In genomic region chr2:130337735-130338325, GRCh38 we compare ENCODE assay signal across 1 cellular context.
TF ChIP-seq lines count a peak whose summit lies in the region.

No MANE protein-coding gene starts in this region.

TF ChIP-seq in K562, 482 proteins besides CTCF, POLR2A, EP300 and RAD21 (continued from another document):
- TF ChIP-seq VEZF1 (CRISPR knock-in tag; IDR thresholded peaks at IDR 0.05) (peak; percentile 28; the same call in 1 of the 2 replicates), ZNF175 (CRISPR knock-in tag; IDR thresholded peaks at IDR 0.05; ENCODE audit: low read depth) (peak; percentile 72), ZFX (CRISPR knock-in tag; IDR thresholded peaks at IDR 0.05) (peak; percentile 11; the same call in 1 of the 2 replicates), EP400 (IDR thresholded peaks at IDR 0.05) (peak; percentile 44; the same call in 1 of the 2 replicates), ESRRA (IDR thresholded peaks at IDR 0.05; ENCODE audit: borderline replicate concordance, low read depth) (peak; percentile 60; the same call in 1 of the 2 replicates), CREB5 (CRISPR knock-in tag; IDR thresholded peaks at IDR 0.05) (peak; percentile 72; the same call in 1 of the 2 replicates), FOSL1 (tag; conservative IDR thresholded peaks at IDR 0.05) (peak; percentile 96), NR3C1 (CRISPR knock-in tag; IDR thresholded peaks at IDR 0.05) (no peak), ZNF780A (CRISPR knock-in tag; IDR thresholded peaks at IDR 0.05) (no peak), USF2 (CRISPR knock-in tag; IDR thresholded peaks at IDR 0.05) (peak; percentile 62), MAX (CRISPR knock-in tag; IDR thresholded peaks at IDR 0.05) (peak; percentile 37; the same call in 1 of the 2 replicates), E2F6 (IDR thresholded peaks at IDR 0.05; ENCODE audit: borderline replicate concordance in 1 of 2, extremely low read depth in 1 of 2, insufficient read depth in 1 of 2, insufficient read length in 1 of 2, low read depth in 1 of 2, low read length in 1 of 2, poor library complexity in 1 of 2, severe bottlenecking in 1 of 2) (peak in 1 of 2 experiments; percentile 38), NR4A1 (CRISPR knock-in tag; IDR thresholded peaks at IDR 0.05) (0 out of 2 replicates have a peak, but pooled peaks have one; percentile 20), NR4A1 (tag; IDR thresholded peaks at IDR 0.05) (0 out of 2 replicates have a peak, but pooled peaks have one; percentile 48), NR2C1 (IDR thresholded peaks at IDR 0.05) (no peak), NR2C1 (tag; IDR thresholded peaks at IDR 0.05) (peak; percentile 55; the same call in 1 of the 2 replicates), YBX1 (IDR thresholded peaks at IDR 0.05) (no peak), KDM1A (IDR thresholded peaks at IDR 0.05) (peak in 1 of 2 experiments; percentile 8; a peak in 1 of 4 replicates), ATF3 (IDR thresholded peaks at IDR 0.05) (peak; percentile 78), ATF3 (CRISPR knock-in tag; conservative IDR thresholded peaks at IDR 0.05) (no peak; the same call in 1 of the 2 replicates), TCF3 (CRISPR knock-in tag; IDR thresholded peaks at IDR 0.05) (peak; percentile 31; the same call in 1 of the 2 replicates), FOXP4 (CRISPR knock-in tag; IDR thresholded peaks at IDR 0.05; ENCODE audit: borderline replicate concordance) (no peak), MYBL2 (IDR thresholded peaks at IDR 0.05; ENCODE audit: low read depth) (0 out of 2 replicates have a peak, but pooled peaks have one; percentile 20), MYBL2 (CRISPR knock-in tag; IDR thresholded peaks at IDR 0.05; ENCODE audit: borderline replicate concordance) (no peak), MEIS2 (IDR thresholded peaks at IDR 0.05; ENCODE audit: partially characterized antibody) (peak; percentile 6), TOE1 (IDR thresholded peaks at IDR 0.05; ENCODE audit: borderline replicate concordance) (peak; percentile 59; the same call in 1 of the 2 replicates), TOE1 (CRISPR knock-in tag; IDR thresholded peaks at IDR 0.05; ENCODE audit: borderline replicate concordance, low read depth) (no peak), FOXA3 (CRISPR knock-in tag; conservative IDR thresholded peaks at IDR 0.05 in 1 of 2, IDR thresholded peaks at IDR 0.05 in 1 of 2) (peak in 1 of 2 experiments; percentile 60; a peak in 1 of 4 replicates), EGR1 (conservative IDR thresholded peaks at IDR 0.05) (peak; percentile 71), ZNF740 (CRISPR knock-in tag; IDR thresholded peaks at IDR 0.05) (no peak), ZNF740 (tag; IDR thresholded peaks at IDR 0.05) (no peak), CBFA2T3 (IDR thresholded peaks at IDR 0.05) (peak; percentile 56), ZNF76 (CRISPR knock-in tag; IDR thresholded peaks at IDR 0.05; ENCODE audit: borderline replicate concordance) (0 out of 2 replicates have a peak, but pooled peaks have one; percentile 66), BHLHE40 (IDR thresholded peaks at IDR 0.05; ENCODE audit: low read length) (peak; percentile 75; the same call in 1 of the 2 replicates), CBX3 (IDR thresholded peaks at IDR 0.05; ENCODE audit: borderline replicate concordance in 1 of 2, low read length in 2 of 2) (peak in 1 of 2 experiments; percentile 21; a peak in 1 of 3 replicates), RCOR1 (IDR thresholded peaks at IDR 0.05; ENCODE audit: borderline replicate concordance in 1 of 2, low read depth in 2 of 2, low read length in 2 of 2) (peak in 1 of 2 experiments; percentile 43; a peak in 1 of 4 replicates), ZNF592 (IDR thresholded peaks at IDR 0.05) (peak; percentile 78), TEAD1 (CRISPR knock-in tag; IDR thresholded peaks at IDR 0.05) (peak in 1 of 2 experiments; percentile 17; a peak in 1 of 4 replicates), HDAC1 (IDR thresholded peaks at IDR 0.05) (peak in 1 of 2 experiments; percentile 41; a peak in 1 of 4 replicates), ID3 (CRISPR knock-in tag; IDR thresholded peaks at IDR 0.05) (no peak), ID3 (tag; IDR thresholded peaks at IDR 0.05) (peak; percentile 64; the same call in 1 of the 2 replicates), SMARCA4 (IDR thresholded peaks at IDR 0.05) (peak; percentile 84), JUND (IDR thresholded peaks at IDR 0.05; ENCODE audit: borderline replicate concordance, low read depth, low read length) (peak; percentile 91), JUND (tag; IDR thresholded peaks at IDR 0.05; ENCODE audit: borderline replicate concordance, low read depth, low read length) (peak; percentile 85; the same call in 2 of the 3 replicates), ZNF589 (CRISPR knock-in tag; IDR thresholded peaks at IDR 0.05; ENCODE audit: low read depth) (peak; percentile 91), MYC (IDR thresholded peaks at IDR 0.05; ENCODE audit: low read depth, low read length) (peak; percentile 20), MYC (CRISPR knock-in tag; IDR thresholded peaks at IDR 0.05; ENCODE audit: borderline replicate concordance, low read depth) (no peak), DACH1 (IDR thresholded peaks at IDR 0.05; ENCODE audit: partially characterized antibody) (no peak), DPF2 (IDR thresholded peaks at IDR 0.05) (peak; percentile 76)
